ENCODE assay signal across 25 cellular contexts in genomic region chr4:88735554-88735953, GRCh38. TPM values are rescaled to one million over a fixed set of nuclear protein-coding genes. Genes with fewer than 3 reads are reported as not detected.
A peak's percentile ranks its signal among the peaks of the same experiment; 100 is the strongest.
DNase-seq lines count a peak whose midpoint lies in the region; ATAC-seq, FAIRE-seq and TF ChIP-seq lines count a peak whose summit lies in the region.
"Had no signal": no experiment of that assay in that cellular context is flagged by ENCODE, and none has a peak within 500 bp of the region (broad histone marks: within the 10 kb centered on the region; RNA-seq: fewer than 3 reads in every experiment).

No MANE protein-coding gene starts in this region.

- TF ChIP-seq RAD21 in liver (IDR thresholded peaks at IDR 0.05) (peak; percentile 19 to 57), HepG2 (CRISPR knock-in tag; IDR thresholded peaks at IDR 0.05) (no peak)

- H3K4me3 ChIP-seq in liver (ENCODE audit: low read depth in 1 of 3, low read length in 3 of 3) (peak overlapping the region; percentile 54 to 94 (median 59)), HepG2 (replicated peaks in 1 of 3; ENCODE audit: insufficient read depth in 1 of 3, low read depth in 2 of 3, low read length in 3 of 3) (no peak overlapping the region), fibroblast of the aortic adventitia (ENCODE audit: low read depth, low read length) (no peak overlapping the region), pancreas (no peak overlapping the region)
- H3K4me3 ChIP-seq: A549, GM23338 had no signal

- H3K36me3 ChIP-seq in liver (ENCODE audit: control insufficient read depth in 4 of 4, insufficient read depth in 3 of 4, low read depth in 1 of 4, low read length in 3 of 4) (peaks cover 1 to 12% (median 8%) of the 10 kb centered on the region in 4 donors), HepG2 (replicated peaks in 1 of 2; ENCODE audit: control insufficient read depth in 1 of 2, insufficient read depth in 2 of 2, low read length in 2 of 2) (peaks cover 11 to 47% of the 10 kb centered on the region in 2 experiments), pancreas (peaks cover 0 to 24% (median 4%) of the 10 kb centered on the region in 3 donors)

- TF ChIP-seq EP300 in HepG2 (IDR thresholded peaks at IDR 0.05; ENCODE audit: low read depth in 2 of 2, low read length in 2 of 2) (no peak), HepG2 (CRISPR knock-in tag; IDR thresholded peaks at IDR 0.05; ENCODE audit: borderline replicate concordance) (no peak)

- ATAC-seq in HepG2, result no peak
- peak in 3 of 4 donors; percentile 22 to 50 (median 26) for ATAC-seq in pancreas
- no peak for ATAC-seq in HG02571 (IDR thresholded peaks at IDR 0.05; ENCODE audit: unreplicated experiment)
- ATAC-seq: A549; esophagus mucosa; GM23338; stimulated activated naive CD8-positive, alpha-beta T cell treated with anti-CD3 and anti-CD28 coated beads, Interleukin-15, amount 100 ng/mL, for 72 hours had no signal

- no peak for DNase-seq in HepG2 (ENCODE audit: low spot score)
- DNase-seq in fibroblast of the aortic adventitia (ENCODE audit: low read depth), result peak; percentile 75
- DNase-seq in pancreas, result no peak
- no peak for DNase-seq in nucleus accumbens (lab: John Stamatoyannopoulos, UW)
- DNase-seq in kidney tubule cell (ENCODE audit: low spot score), result no peak
- DNase-seq in stimulated activated CD8-positive, alpha-beta memory T cell treated with anti-CD3 and anti-CD28 coated beads, Interleukin-4, amount 100 ng/mL, for 48 hours, result no peak
- DNase-seq: activated naive CD4-positive, alpha-beta T cell; activated T-cell treated with anti-CD3 and anti-CD28 coated beads, Interleukin-2, amount 50 U/mL, for 1 hour; amniotic stem cell; cerebellar nuclear complex; DND-41; effector memory CD4-positive, alpha-beta T cell; NCI-H1092; NCI-H2081; NCI-H446; SHP77 treated with DMSO at 0.1 percent for 48 hours; stimulated activated CD4-positive, alpha-beta T cell treated with anti-CD3 and anti-CD28 coated beads, Interleukin-4, amount 100 ng/mL, for 4 hours; stimulated activated naive CD8-positive, alpha-beta T cell treated with anti-CD3 and anti-CD28 coated beads, Interleukin-15, amount 100 ng/mL, for 72 hours; T-helper 1 cell had no signal

- no peaks in the 10 kb centered on the region for H3K79me2 ChIP-seq in HepG2 (ENCODE audit: insufficient read depth, low read length)

- TF ChIP-seq CTCF in liver (IDR thresholded peaks at IDR 0.05; ENCODE audit: low read depth, low read length, missing input control) (no peak), HepG2 (CRISPR knock-in tag; IDR thresholded peaks at IDR 0.05) (no peak), fibroblast of the aortic adventitia (IDR thresholded peaks at IDR 0.05; ENCODE audit: insufficient read depth, low read length) (no peak), pancreas (IDR thresholded peaks at IDR 0.05) (no peak)

- CTCF ChIA-PET in HepG2 (lab: Yijun Ruan, JAX; ENCODE audit: low intra/inter-chr PET ratio, low total read pairs), result no interaction called here

- H2AFZ ChIP-seq in HepG2 (ENCODE audit: low read length), result no peak overlapping the region
- H2AFZ ChIP-seq: GM23338 had no signal

- no peaks in the 10 kb centered on the region for H3K27me3 ChIP-seq in liver (ENCODE audit: control insufficient read depth in 4 of 4, insufficient read depth in 4 of 4, low read length in 3 of 4)
- no peaks in the 10 kb centered on the region for H3K27me3 ChIP-seq in HepG2 (ENCODE audit: control insufficient read depth in 1 of 2, insufficient read depth in 2 of 2, low read length in 2 of 2)
- no peaks in the 10 kb centered on the region for H3K27me3 ChIP-seq in pancreas

- no peak overlapping the region for H3K4me2 ChIP-seq in HepG2 (ENCODE audit: low read depth, low read length)
- H3K4me2 ChIP-seq: A549, GM23338 had no signal

- peak overlapping the region; percentile 73 for H3K27ac ChIP-seq in liver (ENCODE audit: low read depth in 1 of 2, low read length in 2 of 2)
- H3K27ac ChIP-seq in HepG2 (ENCODE audit: extremely low read length, insufficient read depth, low read length), result no peak overlapping the region
- H3K27ac ChIP-seq in pancreas, result peak overlapping the region in 1 of 4 donors; percentile 62
- H3K27ac ChIP-seq: A549 had no signal

- intact Hi-C loops in HepG2 (cut with micrococcal nuclease; ENCODE audit: unreplicated experiment), result no loop called here
- intact Hi-C loops in pancreas (cut with DNase I), result no loop called here

- in situ Hi-C loops in HepG2 (cut with HindIII; ENCODE audit: extremely low pct_ligation_motif_present, low pct_unique_long_range_greater_than_20kb), result no loop called here

- peak overlapping the region; percentile 64 to 96 for H3K9ac ChIP-seq in liver (ENCODE audit: low read depth in 1 of 2, low read length in 2 of 2)
- H3K9ac ChIP-seq in HepG2 (ENCODE audit: insufficient read depth, low read depth, low read length), result no peak overlapping the region

- H3K9me3 ChIP-seq in liver (ENCODE audit: control insufficient read depth in 4 of 4, low read length in 3 of 4) (no peaks in the 10 kb centered on the region), HepG2 (ENCODE audit: low read length) (no peaks in the 10 kb centered on the region), pancreas (no peaks in the 10 kb centered on the region)
- H3K9me3 ChIP-seq: A549 had no signal

- H3K4me1 ChIP-seq in liver (ENCODE audit: control insufficient read depth in 4 of 4, insufficient read depth in 4 of 4, low read length in 3 of 4) (peaks cover 3 to 41% (median 24%) of the 10 kb centered on the region in 4 donors), HepG2 (ENCODE audit: insufficient read depth, low read length) (no peaks in the 10 kb centered on the region), pancreas (peaks cover 23 to 29% (median 24%) of the 10 kb centered on the region in 3 donors)
- H3K4me1 ChIP-seq: A549 had no signal

- no peaks in the 10 kb centered on the region for H4K20me1 ChIP-seq in HepG2 (ENCODE audit: insufficient read depth, low read length)

- FAIRE-seq in HepG2 (lab: Jason Lieb, UNC) (no peak), pancreas (lab: Jason Lieb, UNC) (no peak)
- FAIRE-seq: A549, GM12892 had no signal

- POLR2A ChIA-PET in HepG2 (lab: Yijun Ruan, JAX), result no interaction called here

- no TSS peak for BruUV-seq in HepG2 (replicated peaks; lab: Mats Ljungman, UMichigan)

- no peak for TF ChIP-seq POLR2A in HepG2 (IDR thresholded peaks at IDR 0.05; ENCODE audit: insufficient read depth in 1 of 2, low read depth in 2 of 2, low read length in 2 of 2)

- WGBS in liver, result 45% methylated on average over 1 of the region's 1 CpG
- 80% methylated on average over 1 of the region's 1 CpG for WGBS in HepG2 (ENCODE audit: low lambda C conversion rate)
- 13% methylated on average over 1 of the region's 1 CpG for WGBS in pancreas, 2 donors

TF ChIP-seq in liver, 16 proteins besides CTCF, POLR2A, EP300 and RAD21 (continues in another document):
- no peak for TF ChIP-seq NR2F2 (IDR thresholded peaks at IDR 0.05)
- peak; percentile 56 for TF ChIP-seq ATF3 (IDR thresholded peaks at IDR 0.05)

TF ChIP-seq in HepG2, 621 proteins besides CTCF, POLR2A, EP300 and RAD21:
- TF ChIP-seq ZFP37 (CRISPR knock-in tag; IDR thresholded peaks at IDR 0.05; ENCODE audit: borderline replicate concordance) (no peak), ZNF230 (CRISPR knock-in tag; IDR thresholded peaks at IDR 0.05) (no peak), TCF7 (IDR thresholded peaks at IDR 0.05; ENCODE audit: low read depth) (no peak), ZBTB1 (CRISPR knock-in tag; IDR thresholded peaks at IDR 0.05; ENCODE audit: borderline replicate concordance) (no peak)
TF ChIP-seq in HepG2: peak in this region for 0.

RNA-seq across cellular contexts. Expression of gene NAP1L5, which starts 37.9 kb away (rescaled TPM):
- 10 to 100 TPM in 1 of 2 donors, 1 to 10 TPM in 1; 2.0 to 10.0 TPM for total RNA-seq in liver
- 1 to 10 TPM; 2.9 TPM for polyA plus RNA-seq in liver
- total RNA-seq in HepG2 (2016; rRNA removed; fragmentation: Illumina TruSeq; extraction: Trizol), result 1.6 and 2.2 TPM in 2 replicates
- 0.10 and 0.26 TPM in 2 replicates for total RNA-seq in HepG2 (2016; cell fraction: cytosol; rRNA removed; fragmentation: Illumina TruSeq; extraction: Trizol; ENCODE audit: low read depth)
- total RNA-seq in HepG2 (2016; cell fraction: insoluble cytoplasmic fraction; rRNA removed; fragmentation: Illumina TruSeq; extraction: Trizol), result 1.6 and 2.0 TPM in 2 replicates
- 0.93 and 0.96 TPM in 2 replicates for total RNA-seq in HepG2 (2016; cell fraction: membrane; rRNA removed; fragmentation: Illumina TruSeq; extraction: Trizol)
- total RNA-seq in HepG2 (2016; cell fraction: nucleus; rRNA removed; fragmentation: Illumina TruSeq; extraction: Trizol), result 0.56 and 0.59 TPM in 2 replicates
- 0.84 and 1.3 TPM in 2 replicates for polyA plus RNA-seq in HepG2 (2011; rRNA removed)
- polyA plus RNA-seq in HepG2 (2011; cell fraction: cytosol; rRNA removed), result 0.63 and 1.1 TPM in 2 replicates
- 0.40 TPM in 1 of 2 replicates, not detected in the other for polyA plus RNA-seq in HepG2 (2011; cell fraction: nucleus; rRNA removed)
- 2.0 TPM in 2 replicates for polyA plus RNA-seq in HepG2 (2012)
- polyA plus RNA-seq in HepG2 (2016; cell fraction: cytosol; fragmentation: Illumina TruSeq; extraction: Trizol; ENCODE audit: low read depth), result 0.28 and 0.31 TPM in 2 replicates
- 3.4 and 4.3 TPM in 2 replicates for polyA plus RNA-seq in HepG2 (2016; cell fraction: insoluble cytoplasmic fraction; fragmentation: Illumina TruSeq; extraction: Trizol; ENCODE audit: low read depth)
- 0.58 and 0.73 TPM in 2 replicates for polyA plus RNA-seq in HepG2 (2016; cell fraction: membrane; fragmentation: Illumina TruSeq; extraction: Trizol; ENCODE audit: low read depth)
- polyA plus RNA-seq in HepG2 (2016; cell fraction: nucleus; fragmentation: Illumina TruSeq; extraction: Trizol; ENCODE audit: insufficient read depth, low read depth), result 1.4 and 1.7 TPM in 2 replicates
- polyA minus RNA-seq in HepG2 (2011; rRNA and poly(A)+ RNA removed; ENCODE audit: low replicate concordance), result 0.16 TPM in 1 of 2 replicates, not detected in the other
- polyA minus RNA-seq in HepG2 (2011; cell fraction: cytosol; rRNA and poly(A)+ RNA removed), result 0.44 and 0.49 TPM in 2 replicates
- polyA minus RNA-seq in HepG2 (2011; cell fraction: nucleus; rRNA and poly(A)+ RNA removed), result 0.52 and 0.87 TPM in 2 replicates
- 6.0 and 11.3 TPM in 2 replicates for total RNA-seq in fibroblast of the aortic adventitia (ENCODE audit: low replicate concordance)
- 1 to 10 TPM in 5 of 6 donors, under 1 TPM in 1; 0.94 to 3.2 (median 1.8) TPM for total RNA-seq in pancreas
- polyA plus RNA-seq in pancreas, result 10 to 100 TPM in 1 of 2 donors, 1 to 10 TPM in 1; 6.0 to 13.2 TPM

Comparison
In these comparisons a context has a peak if more than half of its experiments do, and no peak if none do; other contexts are left out.
1. H3K4me3 ChIP-seq: peak in liver (3 of 3); none in HepG2 (0 of 3), fibroblast of the aortic adventitia (single experiment) and pancreas (0 of 4).
2. ATAC-seq: peak in pancreas (3 of 4); none in HepG2 (single experiment) and HG02571 (single experiment).